ENCODE assay signal across 8 cellular contexts in the genomic region with DNA sequence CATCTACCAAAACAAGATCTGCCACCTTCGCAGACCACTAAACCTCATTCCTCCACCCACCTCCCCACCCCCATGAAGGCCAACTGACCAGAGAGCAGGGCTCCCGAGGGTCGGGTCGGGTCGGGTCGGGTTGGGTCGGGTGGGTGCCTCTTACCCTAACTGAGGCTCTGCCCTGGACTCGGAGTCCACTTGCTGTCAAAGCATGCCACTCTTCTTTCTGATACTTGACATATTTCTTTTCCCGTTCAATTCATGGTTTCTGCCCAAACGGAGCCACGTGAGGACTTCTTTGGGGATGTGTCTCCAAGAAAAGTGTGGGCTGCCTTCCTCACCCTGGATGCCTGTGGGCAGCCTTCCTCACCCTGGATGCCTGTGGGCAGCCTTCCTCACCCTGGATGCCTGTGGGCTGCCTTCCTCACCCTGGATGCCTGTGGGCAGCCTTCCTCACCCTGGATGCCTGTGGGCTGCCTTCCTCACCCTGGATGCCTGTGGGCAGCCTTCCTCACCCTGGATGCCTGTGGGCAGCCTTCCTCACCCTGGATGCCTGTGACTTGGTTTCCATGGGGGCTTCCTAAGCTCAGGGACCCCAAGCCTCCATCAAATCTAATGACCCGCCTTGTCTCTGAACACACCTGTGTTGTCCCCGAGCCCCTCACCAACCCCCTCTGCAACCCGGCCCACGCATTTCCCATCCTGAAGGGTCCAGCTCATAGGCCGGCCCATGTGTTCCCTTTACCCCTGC. TPM values are rescaled to one million over a fixed set of nuclear protein-coding genes. Genes with fewer than 3 reads are reported as not detected.
DNase-seq lines count a peak whose midpoint lies in the region; ATAC-seq, FAIRE-seq and TF ChIP-seq lines count a peak whose summit lies in the region.
"Not testable (repeated sequence)": the region's sequence is repeated elsewhere in the genome, so short reads cannot be mapped to it uniquely, and the experiment has no call there.

No MANE protein-coding gene starts in this region.

- not testable (repeated sequence) for H3K9me3 Mint-ChIP-seq in activated T-helper 1 cell treated with anti-CD3 and anti-CD28 coated beads, Interleukin-12 subunit alpha, Interleukin-12 subunit beta, Interleukin-2, Interleukin-4 antibody, amounts not matched to agents 30 ng/mL and 10 ng/mL and 1 ng/mL, durations not matched to agents 14 hours and 24 hours and 36 hours; central memory CD8-positive, alpha-beta T cell; immature natural killer cell

- not testable (repeated sequence) for H3K36me3 Mint-ChIP-seq in activated T-helper 1 cell treated with anti-CD3 and anti-CD28 coated beads, Interleukin-12 subunit alpha, Interleukin-12 subunit beta, Interleukin-2, Interleukin-4 antibody, amounts not matched to agents 30 ng/mL and 10 ng/mL and 1 ng/mL, durations not matched to agents 14 hours and 24 hours and 36 hours (ENCODE audit: low read depth); central memory CD8-positive, alpha-beta T cell (ENCODE audit: insufficient read depth); immature natural killer cell

- not testable (repeated sequence) for TF ChIP-seq CTCF in A673 (conservative IDR thresholded peaks at IDR 0.05; ENCODE audit: low read depth, low read length); psoas muscle (IDR thresholded peaks at IDR 0.05)

- H3K27ac ChIP-seq in A673 (ENCODE audit: low read depth, low read length, poor library complexity, severe bottlenecking): peak overlapping the region; percentile 100
- peak overlapping the region; percentile 99 for H3K27ac ChIP-seq in SJSA1
- H3K27ac ChIP-seq in psoas muscle: not testable (repeated sequence)

- peak overlapping the region; percentile 88 for H3K4me3 Mint-ChIP-seq in activated T-helper 1 cell treated with anti-CD3 and anti-CD28 coated beads, Interleukin-12 subunit alpha, Interleukin-12 subunit beta, Interleukin-2, Interleukin-4 antibody, amounts not matched to agents 30 ng/mL and 10 ng/mL and 1 ng/mL, durations not matched to agents 14 hours and 24 hours and 36 hours
- H3K4me3 Mint-ChIP-seq in central memory CD8-positive, alpha-beta T cell: peak overlapping the region; percentile 93
- peak overlapping the region; percentile 82 to 92 (median 90) for H3K4me3 Mint-ChIP-seq in immature natural killer cell

- CTCF ChIA-PET in A673 (lab: Charles Lee): not testable (repeated sequence)

- H3K27me3 ChIP-seq in A673 (replicated peaks; ENCODE audit: insufficient read depth, low read depth, low read length, poor library complexity); SJSA1 (replicated peaks): not testable (repeated sequence)
- H3K27me3 ChIP-seq in psoas muscle (ENCODE audit: insufficient read depth in 3 of 3, low read length in 2 of 3): peaks cover 0 to 71% (median 23%) of the 10 kb centered on the region in 3 donors

- WGBS in psoas muscle, 3 donors: 56 to 80% (median 70%) methylated on average over 15 to 16 of the region's 16 CpGs

- not testable (repeated sequence) for ATAC-seq in central memory CD8-positive, alpha-beta T cell (replicated peaks; ENCODE audit: extremely low read depth, poor library complexity, severe bottlenecking); psoas muscle

- peaks cover 10% of the 10 kb centered on the region for H3K36me3 ChIP-seq in A673 (ENCODE audit: insufficient read depth, low read length, poor library complexity, severe bottlenecking)
- H3K36me3 ChIP-seq in SJSA1; psoas muscle (ENCODE audit: insufficient read depth in 1 of 2, low read depth in 1 of 2): not testable (repeated sequence)

- H3K27ac Mint-ChIP-seq in activated T-helper 1 cell treated with anti-CD3 and anti-CD28 coated beads, Interleukin-12 subunit alpha, Interleukin-12 subunit beta, Interleukin-2, Interleukin-4 antibody, amounts not matched to agents 30 ng/mL and 10 ng/mL and 1 ng/mL, durations not matched to agents 14 hours and 24 hours and 36 hours: peak overlapping the region; percentile 98
- H3K27ac Mint-ChIP-seq in central memory CD8-positive, alpha-beta T cell (ENCODE audit: low read depth): peak overlapping the region; percentile 93
- H3K27ac Mint-ChIP-seq in immature natural killer cell: peak overlapping the region; percentile 86 to 97 (median 95)

- not testable (repeated sequence) for DNase-seq in A673 (ENCODE audit: low spot score); activated T-helper 1 cell treated with anti-CD3 and anti-CD28 coated beads, Interleukin-12 subunit alpha, Interleukin-12 subunit beta, Interleukin-2, Interleukin-4 antibody, amounts not matched to agents 30 ng/mL and 10 ng/mL and 1 ng/mL, durations not matched to agents 14 hours and 24 hours and 36 hours (ENCODE audit: low spot score); central memory CD8-positive, alpha-beta T cell (ENCODE audit: low spot score in 2 of 2); immature natural killer cell
- peak; percentile 79 for DNase-seq in Daoy (ENCODE audit: low read depth)
- DNase-seq in HTR-8/SVneo (ENCODE audit: insufficient read length, low spot score): peak; percentile 75
- peak in 1 of 2 experiments; percentile 82 for DNase-seq in SJSA1 (ENCODE audit: low read depth in 1 of 2, low spot score in 2 of 2)
- DNase-seq in psoas muscle: peak; percentile 11 to 27

- not testable (repeated sequence) for BruUV-seq in A673 (replicated peaks; lab: Mats Ljungman, UMichigan)

- peak; percentile 99 for FAIRE-seq in HTR-8/SVneo (lab: Jason Lieb, UNC)

- H3K4me3 ChIP-seq in A673 (ENCODE audit: low read depth, low read length, poor library complexity, severe bottlenecking) (peak overlapping the region; percentile 44), SJSA1 (peak overlapping the region; percentile 41)
- H3K4me3 ChIP-seq in psoas muscle: not testable (repeated sequence)

- H3K4me1 Mint-ChIP-seq in activated T-helper 1 cell treated with anti-CD3 and anti-CD28 coated beads, Interleukin-12 subunit alpha, Interleukin-12 subunit beta, Interleukin-2, Interleukin-4 antibody, amounts not matched to agents 30 ng/mL and 10 ng/mL and 1 ng/mL, durations not matched to agents 14 hours and 24 hours and 36 hours (ENCODE audit: low read depth): peaks cover 80% of the 10 kb centered on the region
- H3K4me1 Mint-ChIP-seq in central memory CD8-positive, alpha-beta T cell: peaks cover 75% of the 10 kb centered on the region
- peaks cover 79 to 83% of the 10 kb centered on the region in 2 donors for H3K4me1 Mint-ChIP-seq in immature natural killer cell

- POLR2A ChIA-PET in A673 (lab: Charles Lee; ENCODE audit: low non-redundant PET): interaction anchor here (0.6 to 0.7 kb wide), 2 partner anchors 15 to 31 kb away, joined by 4 to 18 read pairs; no protein-coding TSS in a partner anchor

- not testable (repeated sequence) for H3K27me3 Mint-ChIP-seq in activated T-helper 1 cell treated with anti-CD3 and anti-CD28 coated beads, Interleukin-12 subunit alpha, Interleukin-12 subunit beta, Interleukin-2, Interleukin-4 antibody, amounts not matched to agents 30 ng/mL and 10 ng/mL and 1 ng/mL, durations not matched to agents 14 hours and 24 hours and 36 hours (ENCODE audit: insufficient read depth); central memory CD8-positive, alpha-beta T cell
- peaks cover 6 to 18% (median 12%) of the 10 kb centered on the region in 3 donors for H3K27me3 Mint-ChIP-seq in immature natural killer cell (ENCODE audit: low read depth in 3 of 3)

- intact Hi-C loops in A673 (cut with micrococcal nuclease; ENCODE audit: unreplicated experiment); psoas muscle (cut with DNase I): not testable (repeated sequence)
- intact Hi-C loops in activated T-helper 1 cell treated with anti-CD3 and anti-CD28 coated beads, Interleukin-12 subunit alpha, Interleukin-12 subunit beta, Interleukin-2, Interleukin-4 antibody, amounts not matched to agents 30 ng/mL and 10 ng/mL and 1 ng/mL, durations not matched to agents 14 hours and 24 hours and 36 hours (cut with micrococcal nuclease): loop anchor here (5.0 kb wide), 2 partner anchors 149 to 271 kb away; a partner anchor contains a TSS

- not testable (repeated sequence) for H3K9me3 ChIP-seq in A673 (ENCODE audit: low read depth, low read length, poor library complexity, severe bottlenecking); SJSA1 (replicated peaks); psoas muscle

- peaks cover 62% of the 10 kb centered on the region for H3K4me1 ChIP-seq in A673 (ENCODE audit: insufficient read depth, low read length, poor library complexity, severe bottlenecking)
- H3K4me1 ChIP-seq in SJSA1 (replicated peaks): peaks cover 88% of the 10 kb centered on the region
- peaks cover 21% of the 10 kb centered on the region for H3K4me1 ChIP-seq in psoas muscle

RNA-seq across cellular contexts. Expression of a gene that starts 8.0 kb away (rescaled TPM):
- total RNA-seq in A673 (2021) (5.0 and 7.4 TPM in 2 replicates), psoas muscle (10 to 100 TPM in 3 of 4 donors, 1 to 10 TPM in 1; 8.3 to 11.7 (median 11.0) TPM)
- 0.09 and 1.0 TPM in 2 replicates for total RNA-seq in Daoy (2014; rRNA removed; shearing (Covaris generic))
- total RNA-seq in SJSA1 (2014; rRNA removed; shearing (Covaris generic)): 116 and 120 TPM in 2 replicates
- 292 and 294 TPM in 2 replicates for total RNA-seq in activated T-helper 1 cell treated with anti-CD3 and anti-CD28 coated beads, Interleukin-12 subunit alpha, Interleukin-12 subunit beta, Interleukin-2, Interleukin-4 antibody, amounts not matched to agents 30 ng/mL and 10 ng/mL and 1 ng/mL, durations not matched to agents 14 hours and 24 hours and 36 hours
- polyA plus RNA-seq in immature natural killer cell (1,000 to 10,000 TPM; 1,416 to 2,161 (median 1,452) TPM), psoas muscle (1 to 10 TPM; 2.5 to 4.6 (median 2.7) TPM)

RNA-seq across cellular contexts. Expression of a gene that starts 11.2 kb away (rescaled TPM):
- total RNA-seq in A673 (2021) (114 and 115 TPM in 2 replicates), psoas muscle (10 to 100 TPM; 26.3 to 58.0 (median 32.5) TPM)
- total RNA-seq in Daoy (2014; rRNA removed; shearing (Covaris generic)): 46.9 and 60.5 TPM in 2 replicates
- total RNA-seq in SJSA1 (2014; rRNA removed; shearing (Covaris generic)): 25.5 and 31.6 TPM in 2 replicates
- total RNA-seq in activated T-helper 1 cell treated with anti-CD3 and anti-CD28 coated beads, Interleukin-12 subunit alpha, Interleukin-12 subunit beta, Interleukin-2, Interleukin-4 antibody, amounts not matched to agents 30 ng/mL and 10 ng/mL and 1 ng/mL, durations not matched to agents 14 hours and 24 hours and 36 hours: 83.4 and 84.7 TPM in 2 replicates
- polyA plus RNA-seq in immature natural killer cell (10 to 100 TPM in 2 of 3 donors, 1 to 10 TPM in 1; 7.1 to 12.4 (median 11.3) TPM), psoas muscle (10 to 100 TPM; 20.2 to 69.2 (median 26.7) TPM)

RNA-seq across cellular contexts. Expression of a gene that starts 55.2 kb away (rescaled TPM):
- 216 and 217 TPM in 2 replicates for total RNA-seq in A673 (2021)
- 321 and 333 TPM in 2 replicates for total RNA-seq in Daoy (2014; rRNA removed; shearing (Covaris generic))
- total RNA-seq in SJSA1 (2014; rRNA removed; shearing (Covaris generic)): 403 and 590 TPM in 2 replicates
- total RNA-seq in activated T-helper 1 cell treated with anti-CD3 and anti-CD28 coated beads, Interleukin-12 subunit alpha, Interleukin-12 subunit beta, Interleukin-2, Interleukin-4 antibody, amounts not matched to agents 30 ng/mL and 10 ng/mL and 1 ng/mL, durations not matched to agents 14 hours and 24 hours and 36 hours: 46.7 and 48.7 TPM in 2 replicates
- 100 to 1,000 TPM in 1 of 3 donors, 10 to 100 TPM in 2; 67.7 to 103 (median 92.9) TPM for polyA plus RNA-seq in immature natural killer cell
- total RNA-seq in psoas muscle: 10 to 100 TPM; 49.6 to 72.1 (median 66.5) TPM
- polyA plus RNA-seq in psoas muscle: 100 to 1,000 TPM in 1 of 3 donors, 10 to 100 TPM in 2; 57.1 to 108 (median 69.3) TPM
